ENCODE assay signal across 1 cellular context in genomic region chr19:45405435-45406164, GRCh38.
TF ChIP-seq lines count a peak whose summit lies in the region.

No MANE protein-coding gene starts in this region.

TF ChIP-seq in HepG2, 621 proteins besides CTCF, POLR2A, EP300 and RAD21 (continued from another document and continues in another):
- TF ChIP-seq, protein P1, sequence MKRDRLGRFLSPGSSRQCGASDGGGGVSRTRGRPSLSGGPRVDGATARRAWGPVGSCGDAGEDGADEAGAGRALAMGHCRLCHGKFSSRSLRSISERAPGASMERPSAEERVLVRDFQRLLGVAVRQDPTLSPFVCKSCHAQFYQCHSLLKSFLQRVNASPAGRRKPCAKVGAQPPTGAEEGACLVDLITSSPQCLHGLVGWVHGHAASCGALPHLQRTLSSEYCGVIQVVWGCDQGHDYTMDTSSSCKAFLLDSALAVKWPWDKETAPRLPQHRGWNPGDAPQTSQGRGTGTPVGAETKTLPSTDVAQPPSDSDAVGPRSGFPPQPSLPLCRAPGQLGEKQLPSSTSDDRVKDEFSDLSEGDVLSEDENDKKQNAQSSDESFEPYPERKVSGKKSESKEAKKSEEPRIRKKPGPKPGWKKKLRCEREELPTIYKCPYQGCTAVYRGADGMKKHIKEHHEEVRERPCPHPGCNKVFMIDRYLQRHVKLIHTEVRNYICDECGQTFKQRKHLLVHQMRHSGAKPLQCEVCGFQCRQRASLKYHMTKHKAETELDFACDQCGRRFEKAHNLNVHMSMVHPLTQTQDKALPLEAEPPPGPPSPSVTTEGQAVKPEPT (CRISPR knock-in tag; IDR thresholded peaks at IDR 0.05; ENCODE audit: low read depth), result no peak
- TF ChIP-seq, protein P2, sequence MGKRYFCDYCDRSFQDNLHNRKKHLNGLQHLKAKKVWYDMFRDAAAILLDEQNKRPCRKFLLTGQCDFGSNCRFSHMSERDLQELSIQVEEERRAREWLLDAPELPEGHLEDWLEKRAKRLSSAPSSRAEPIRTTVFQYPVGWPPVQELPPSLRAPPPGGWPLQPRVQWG (CRISPR knock-in tag; IDR thresholded peaks at IDR 0.05; ENCODE audit: borderline replicate concordance, low read depth), result no peak
- TF ChIP-seq NFIC (IDR thresholded peaks at IDR 0.05; ENCODE audit: low read length) (no peak), ZNF354B (CRISPR knock-in tag; IDR thresholded peaks at IDR 0.05) (no peak), ZNF644 (CRISPR knock-in tag; IDR thresholded peaks at IDR 0.05; ENCODE audit: low read depth) (no peak), XRCC5 (optimal IDR thresholded peaks at IDR 0.05; ENCODE audit: low read length) (no peak), ZSCAN5A (CRISPR knock-in tag; IDR thresholded peaks at IDR 0.05; ENCODE audit: borderline replicate concordance) (no peak), ZZZ3 (CRISPR knock-in tag; IDR thresholded peaks at IDR 0.05; ENCODE audit: borderline replicate concordance) (no peak), ZNF432 (CRISPR knock-in tag; IDR thresholded peaks at IDR 0.05; ENCODE audit: borderline replicate concordance) (no peak), CENPBD1 (CRISPR knock-in tag; IDR thresholded peaks at IDR 0.05; ENCODE audit: borderline replicate concordance, low read depth) (no peak), KDM4B (CRISPR knock-in tag; IDR thresholded peaks at IDR 0.05) (no peak), PITX1 (CRISPR knock-in tag; IDR thresholded peaks at IDR 0.05) (no peak; the same call in 1 of the 2 replicates), ZNF136 (CRISPR knock-in tag; IDR thresholded peaks at IDR 0.05; ENCODE audit: low read depth) (no peak), ZNF792 (CRISPR knock-in tag; IDR thresholded peaks at IDR 0.05) (no peak), MXD1 (CRISPR knock-in tag; IDR thresholded peaks at IDR 0.05) (peak; percentile 48; the same call in 1 of the 2 replicates), ISL2 (CRISPR knock-in tag; IDR thresholded peaks at IDR 0.05) (peak; percentile 9; the same call in 1 of the 2 replicates), STAG1 (CRISPR knock-in tag; IDR thresholded peaks at IDR 0.05) (no peak), CREB1 (IDR thresholded peaks at IDR 0.05) (no peak), CREB1 (CRISPR knock-in tag; IDR thresholded peaks at IDR 0.05) (peak; percentile 76), ZNF800 (CRISPR knock-in tag; IDR thresholded peaks at IDR 0.05) (no peak), ZFY (CRISPR knock-in tag; IDR thresholded peaks at IDR 0.05) (0 out of 2 replicates have a peak, but pooled peaks have one; percentile 25), YEATS2 (CRISPR knock-in tag; IDR thresholded peaks at IDR 0.05; ENCODE audit: borderline replicate concordance) (no peak), SMYD3 (CRISPR knock-in tag; IDR thresholded peaks at IDR 0.05) (no peak), ZNF569 (CRISPR knock-in tag; IDR thresholded peaks at IDR 0.05; ENCODE audit: borderline replicate concordance) (no peak), PHF5A (CRISPR knock-in tag; IDR thresholded peaks at IDR 0.05; ENCODE audit: low read depth, unreplicated experiment) (no peak), HES4 (CRISPR knock-in tag; IDR thresholded peaks at IDR 0.05; ENCODE audit: borderline replicate concordance) (0 out of 2 replicates have a peak, but pooled peaks have one; percentile 14), MBNL3 (CRISPR knock-in tag; conservative IDR thresholded peaks at IDR 0.05) (no peak), MIER2 (CRISPR knock-in tag; IDR thresholded peaks at IDR 0.05) (no peak), ZNF646 (CRISPR knock-in tag; IDR thresholded peaks at IDR 0.05) (no peak), TARDBP (CRISPR knock-in tag; IDR thresholded peaks at IDR 0.05) (no peak), ZNF7 (CRISPR knock-in tag; IDR thresholded peaks at IDR 0.05) (no peak), HIVEP1 (CRISPR knock-in tag; IDR thresholded peaks at IDR 0.05) (peak; percentile 63; the same call in 1 of the 2 replicates), MXD4 (CRISPR knock-in tag; IDR thresholded peaks at IDR 0.05) (no peak), IRX3 (CRISPR knock-in tag; IDR thresholded peaks at IDR 0.05; ENCODE audit: borderline replicate concordance, low read depth) (no peak), ZNF232 (CRISPR knock-in tag; IDR thresholded peaks at IDR 0.05; ENCODE audit: borderline replicate concordance) (no peak), ZBTB7A (CRISPR knock-in tag; IDR thresholded peaks at IDR 0.05) (no peak), TOPORS (CRISPR knock-in tag; IDR thresholded peaks at IDR 0.05) (no peak)
- TF ChIP-seq, protein P3, sequence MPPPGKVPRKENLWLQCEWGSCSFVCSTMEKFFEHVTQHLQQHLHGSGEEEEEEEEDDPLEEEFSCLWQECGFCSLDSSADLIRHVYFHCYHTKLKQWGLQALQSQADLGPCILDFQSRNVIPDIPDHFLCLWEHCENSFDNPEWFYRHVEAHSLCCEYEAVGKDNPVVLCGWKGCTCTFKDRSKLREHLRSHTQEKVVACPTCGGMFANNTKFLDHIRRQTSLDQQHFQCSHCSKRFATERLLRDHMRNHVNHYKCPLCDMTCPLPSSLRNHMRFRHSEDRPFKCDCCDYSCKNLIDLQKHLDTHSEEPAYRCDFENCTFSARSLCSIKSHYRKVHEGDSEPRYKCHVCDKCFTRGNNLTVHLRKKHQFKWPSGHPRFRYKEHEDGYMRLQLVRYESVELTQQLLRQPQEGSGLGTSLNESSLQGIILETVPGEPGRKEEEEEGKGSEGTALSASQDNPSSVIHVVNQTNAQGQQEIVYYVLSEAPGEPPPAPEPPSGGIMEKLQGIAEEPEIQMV (CRISPR knock-in tag; IDR thresholded peaks at IDR 0.05; ENCODE audit: low read depth), result no peak
- TF ChIP-seq, protein P4, sequence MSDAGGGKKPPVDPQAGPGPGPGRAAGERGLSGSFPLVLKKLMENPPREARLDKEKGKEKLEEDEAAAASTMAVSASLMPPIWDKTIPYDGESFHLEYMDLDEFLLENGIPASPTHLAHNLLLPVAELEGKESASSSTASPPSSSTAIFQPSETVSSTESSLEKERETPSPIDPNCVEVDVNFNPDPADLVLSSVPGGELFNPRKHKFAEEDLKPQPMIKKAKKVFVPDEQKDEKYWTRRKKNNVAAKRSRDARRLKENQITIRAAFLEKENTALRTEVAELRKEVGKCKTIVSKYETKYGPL (CRISPR knock-in tag; IDR thresholded peaks at IDR 0.05), result no peak
- TF ChIP-seq, protein P5, sequence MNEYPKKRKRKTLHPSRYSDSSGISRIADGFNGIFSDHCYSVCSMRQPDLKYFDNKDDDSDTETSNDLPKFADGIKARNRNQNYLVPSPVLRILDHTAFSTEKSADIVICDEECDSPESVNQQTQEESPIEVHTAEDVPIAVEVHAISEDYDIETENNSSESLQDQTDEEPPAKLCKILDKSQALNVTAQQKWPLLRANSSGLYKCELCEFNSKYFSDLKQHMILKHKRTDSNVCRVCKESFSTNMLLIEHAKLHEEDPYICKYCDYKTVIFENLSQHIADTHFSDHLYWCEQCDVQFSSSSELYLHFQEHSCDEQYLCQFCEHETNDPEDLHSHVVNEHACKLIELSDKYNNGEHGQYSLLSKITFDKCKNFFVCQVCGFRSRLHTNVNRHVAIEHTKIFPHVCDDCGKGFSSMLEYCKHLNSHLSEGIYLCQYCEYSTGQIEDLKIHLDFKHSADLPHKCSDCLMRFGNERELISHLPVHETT (CRISPR knock-in tag; conservative IDR thresholded peaks at IDR 0.05), result no peak
- TF ChIP-seq, protein P6, sequence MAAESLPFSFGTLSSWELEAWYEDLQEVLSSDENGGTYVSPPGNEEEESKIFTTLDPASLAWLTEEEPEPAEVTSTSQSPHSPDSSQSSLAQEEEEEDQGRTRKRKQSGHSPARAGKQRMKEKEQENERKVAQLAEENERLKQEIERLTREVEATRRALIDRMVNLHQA (CRISPR knock-in tag; IDR thresholded peaks at IDR 0.05), result no peak
- TF ChIP-seq, protein P7, sequence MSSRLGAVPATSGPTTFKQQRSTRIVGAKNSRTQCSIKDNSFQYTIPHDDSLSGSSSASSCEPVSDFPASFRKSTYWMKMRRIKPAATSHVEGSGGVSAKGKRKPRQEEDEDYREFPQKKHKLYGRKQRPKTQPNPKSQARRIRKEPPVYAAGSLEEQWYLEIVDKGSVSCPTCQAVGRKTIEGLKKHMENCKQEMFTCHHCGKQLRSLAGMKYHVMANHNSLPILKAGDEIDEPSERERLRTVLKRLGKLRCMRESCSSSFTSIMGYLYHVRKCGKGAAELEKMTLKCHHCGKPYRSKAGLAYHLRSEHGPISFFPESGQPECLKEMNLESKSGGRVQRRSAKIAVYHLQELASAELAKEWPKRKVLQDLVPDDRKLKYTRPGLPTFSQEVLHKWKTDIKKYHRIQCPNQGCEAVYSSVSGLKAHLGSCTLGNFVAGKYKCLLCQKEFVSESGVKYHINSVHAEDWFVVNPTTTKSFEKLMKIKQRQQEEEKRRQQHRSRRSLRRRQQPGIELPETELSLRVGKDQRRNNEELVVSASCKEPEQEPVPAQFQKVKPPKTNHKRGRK (CRISPR knock-in tag; IDR thresholded peaks at IDR 0.05), result no peak
